8 cellular contexts compared by ENCODE assay signal in genomic region chr3:172061724-172062184, GRCh38. TPM values are rescaled to one million over a fixed set of nuclear protein-coding genes. Genes with fewer than 3 reads are reported as not detected.
A peak's percentile ranks its signal among the peaks of the same experiment; 100 is the strongest.
DNase-seq lines count a peak whose midpoint lies in the region; ATAC-seq and TF ChIP-seq lines count a peak whose summit lies in the region.

No MANE protein-coding gene starts in this region.

- 8 to 9% methylated on average over 4 of the region's 4 CpGs for WGBS in upper lobe of left lung, 2 donors

- no peak overlapping the region for H3K27ac Mint-ChIP-seq in CD8-positive, alpha-beta memory T cell

- peaks cover 7% of the 10 kb centered on the region for H3K79me2 ChIP-seq in OCI-LY3 (ENCODE audit: low read length)

- H3K27ac ChIP-seq in OCI-LY3 (ENCODE audit: low read length) (no peak overlapping the region), upper lobe of left lung (peak overlapping the region; percentile 45 to 73 (median 62))
- H3K27ac ChIP-seq in CD8-positive, alpha-beta memory T cell (ENCODE audit: low read depth, low read length), result no peak overlapping the region

- H3K4me1 ChIP-seq in OCI-LY3 (ENCODE audit: low read length) (peaks cover 29% of the 10 kb centered on the region), upper lobe of left lung (peaks cover 47 to 74% (median 66%) of the 10 kb centered on the region in 4 donors)
- H3K4me1 ChIP-seq in CD8-positive, alpha-beta memory T cell (ENCODE audit: insufficient read depth, low read length), result peaks cover 13% of the 10 kb centered on the region

- H3K4me3 Mint-ChIP-seq in CD8-positive, alpha-beta memory T cell, result peak overlapping the region in 2 of 7 donors; percentile 30 to 36

- no peaks in the 10 kb centered on the region for H3K27me3 Mint-ChIP-seq in CD8-positive, alpha-beta memory T cell

- H3K4me3 ChIP-seq in OCI-LY3 (ENCODE audit: low read length) (peak overlapping the region; percentile 52), upper lobe of left lung (peak overlapping the region in 3 of 4 donors; percentile 5 to 30 (median 24))
- no peak overlapping the region for H3K4me3 ChIP-seq in CD8-positive, alpha-beta memory T cell (ENCODE audit: low read length)

- no peak overlapping the region for H2AFZ ChIP-seq in OCI-LY3 (ENCODE audit: low read depth, low read length)

- POLR2A ChIA-PET in CD8-positive, alpha-beta memory T cell (lab: Charles Lee), result no interaction called here

- H3K9me3 ChIP-seq in OCI-LY3 (ENCODE audit: insufficient read depth, low read length), result no peaks in the 10 kb centered on the region
- H3K9me3 ChIP-seq in upper lobe of left lung, result no peaks in the 10 kb centered on the region
- no peaks in the 10 kb centered on the region for H3K9me3 ChIP-seq in CD8-positive, alpha-beta memory T cell (ENCODE audit: low read length)

- TF ChIP-seq POLR2A in upper lobe of left lung (IDR thresholded peaks at IDR 0.05), result peak in 1 of 4 donors; percentile 16

- H3K4me1 Mint-ChIP-seq in CD8-positive, alpha-beta memory T cell, result peaks cover 24 to 56% (median 44%) of the 10 kb centered on the region in 3 donors

- H3K36me3 ChIP-seq in OCI-LY3 (replicated peaks; ENCODE audit: low read depth, low read length), result no peaks in the 10 kb centered on the region
- no peaks in the 10 kb centered on the region for H3K36me3 ChIP-seq in upper lobe of left lung
- no peaks in the 10 kb centered on the region for H3K36me3 ChIP-seq in CD8-positive, alpha-beta memory T cell (ENCODE audit: insufficient read depth, low read length)

- intact Hi-C loops in left cardiac atrium (cut with DNase I), result loop anchor here in 1 of 2 donors (5.0 kb wide), 1 partner anchor 61 kb away; no protein-coding TSS in a partner anchor

- no peaks in the 10 kb centered on the region for H3K9me3 Mint-ChIP-seq in CD8-positive, alpha-beta memory T cell

- no peak for DNase-seq in left cardiac atrium
- DNase-seq in upper lobe of left lung, result peak in 1 of 2 donors; percentile 48
- DNase-seq in CD8-positive, alpha-beta memory T cell, result no peak
- DNase-seq in effector CD8-positive, alpha-beta T cell (lab: John Stamatoyannopoulos, UW), result no peak
- DNase-seq in KG1 (lab: John Stamatoyannopoulos, UW), result no peak

- H4K20me1 ChIP-seq in OCI-LY3 (ENCODE audit: insufficient read depth, low read length), result peaks cover 25% of the 10 kb centered on the region

- peak; percentile 88 for ATAC-seq in GM18520 (IDR thresholded peaks at IDR 0.05; ENCODE audit: unreplicated experiment)
- peak; percentile 91 for ATAC-seq in HG02798 (IDR thresholded peaks at IDR 0.05; ENCODE audit: poor library complexity, unreplicated experiment)
- peak; percentile 43 to 48 for ATAC-seq in left cardiac atrium
- ATAC-seq in upper lobe of left lung (ENCODE audit: low FRiP score in 2 of 2), result peak; percentile 74 to 77

- TF ChIP-seq CTCF in OCI-LY3 (IDR thresholded peaks at IDR 0.05; ENCODE audit: low read depth, low read length), result no peak
- no peak for TF ChIP-seq CTCF in upper lobe of left lung (IDR thresholded peaks at IDR 0.05)

- CTCF ChIA-PET in CD8-positive, alpha-beta memory T cell (lab: Charles Lee), result no interaction called here

- H3K36me3 Mint-ChIP-seq in CD8-positive, alpha-beta memory T cell, result peaks cover 0 to 6% (median 3%) of the 10 kb centered on the region in 3 donors

- no peak overlapping the region for H3K9ac ChIP-seq in OCI-LY3 (ENCODE audit: low read length)

- peak overlapping the region; percentile 83 for H3K4me2 ChIP-seq in OCI-LY3 (ENCODE audit: low read length)

- TF ChIP-seq EP300 in upper lobe of left lung (IDR thresholded peaks at IDR 0.05), result no peak

- no peaks in the 10 kb centered on the region for H3K27me3 ChIP-seq in OCI-LY3 (ENCODE audit: low read depth, low read length)
- H3K27me3 ChIP-seq in upper lobe of left lung, result no peaks in the 10 kb centered on the region
- H3K27me3 ChIP-seq in CD8-positive, alpha-beta memory T cell (ENCODE audit: insufficient read depth, low read length, poor library complexity, severe bottlenecking), result no peaks in the 10 kb centered on the region

RNA-seq across cellular contexts. Expression of gene FNDC3B, which starts 22.4 kb away (rescaled TPM):
- total RNA-seq in left cardiac atrium, result 10 to 100 TPM; 82.4 to 98.3 TPM
- total RNA-seq in upper lobe of left lung, result 100 to 1,000 TPM in 5 of 6 donors, 10 to 100 TPM in 1; 73.3 to 167 (median 119) TPM
- 10 to 100 TPM; 17.4 to 18.6 TPM for total RNA-seq in CD8-positive, alpha-beta memory T cell
- polyA plus RNA-seq in CD8-positive, alpha-beta memory T cell, result 8.7 TPM

Comparison
In these comparisons a context has a peak if more than half of its experiments do, and no peak if none do; other contexts are left out.
1. H3K27ac ChIP-seq: peak in upper lobe of left lung (4 of 4); none in OCI-LY3 (single experiment) and CD8-positive, alpha-beta memory T cell (single experiment).
2. Peak in every context shown above with its lines, with median percentiles within 50 percentile points of each other: ATAC-seq.